14 cellular contexts compared by ENCODE assay signal in the genomic region with DNA sequence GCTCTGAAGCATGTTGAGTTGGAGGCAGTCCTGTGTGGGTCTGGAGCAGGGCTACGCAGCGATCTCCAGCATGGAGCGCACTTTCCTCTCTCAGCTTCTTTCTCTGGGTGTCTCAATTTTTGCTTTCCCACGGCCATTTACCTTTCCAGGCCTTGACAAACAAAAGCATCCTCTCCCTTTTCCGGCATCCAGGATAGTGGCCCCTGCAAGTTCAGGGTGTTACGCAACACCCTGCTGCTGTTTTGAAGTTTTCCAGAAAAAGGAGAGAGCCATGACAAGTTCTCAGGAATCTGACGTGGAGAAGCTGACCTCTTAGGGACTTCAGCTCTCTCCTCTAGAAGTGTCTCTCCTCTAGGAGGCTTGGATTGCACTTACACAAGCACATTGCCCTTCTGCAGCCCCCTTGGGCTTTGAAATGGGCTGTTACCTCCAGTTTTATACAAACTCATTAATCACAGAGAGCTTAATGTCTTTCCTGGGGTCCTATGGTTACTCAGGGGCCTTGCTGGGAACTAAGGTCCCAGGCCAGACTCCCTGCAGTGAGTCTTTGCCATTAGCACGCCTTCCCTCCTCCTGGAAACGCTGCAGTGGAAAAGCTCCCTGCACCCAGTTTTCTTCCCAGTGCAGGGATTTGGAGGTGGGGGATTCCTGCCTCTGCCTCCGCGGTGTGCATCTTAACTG.
"Had no signal": no experiment of that assay in that cellular context is flagged by ENCODE, and none has a peak within 500 bp of the region (broad histone marks: within the 10 kb centered on the region; RNA-seq: fewer than 3 reads in every experiment).

No MANE protein-coding gene starts in this region.

- H3K27ac ChIP-seq: cardiac muscle cell, dorsolateral prefrontal cortex, esophagus muscularis mucosa, spleen had no signal

- FAIRE-seq: astrocyte, endometrium had no signal

- H3K4me3 Mint-ChIP-seq: activated naive CD4-positive, alpha-beta T cell treated with anti-CD3 and anti-CD28 coated beads, Interleukin-2, amount 10 ng/mL, durations not matched to agents 7 days and 5 days; stimulated activated naive CD8-positive, alpha-beta T cell treated with anti-CD3 and anti-CD28 coated beads, Interleukin-15, Interleukin-2, amounts not matched to agents 100 ng/mL and 50 ng/mL, for 24 hours had no signal

- H3K36me3 ChIP-seq: cardiac muscle cell, esophagus muscularis mucosa, spleen had no signal

- H3K9me3 Mint-ChIP-seq: activated naive CD4-positive, alpha-beta T cell treated with anti-CD3 and anti-CD28 coated beads, Interleukin-2, amount 10 ng/mL, durations not matched to agents 7 days and 5 days; stimulated activated naive CD8-positive, alpha-beta T cell treated with anti-CD3 and anti-CD28 coated beads, Interleukin-15, Interleukin-2, amounts not matched to agents 100 ng/mL and 50 ng/mL, for 24 hours had no signal

- H3K27ac Mint-ChIP-seq: activated naive CD4-positive, alpha-beta T cell treated with anti-CD3 and anti-CD28 coated beads, Interleukin-2, amount 10 ng/mL, durations not matched to agents 7 days and 5 days; activated T-helper 2 cell treated with anti-CD3 and anti-CD28 coated beads, Interferon-gamma antibody, Interleukin-2, Interleukin-4, amounts not matched to agents 10 μg/mL and 5 μg/mL and 100 μg/mL, durations not matched to agents 14 hours and 24 hours and 36 hours; stimulated activated naive CD8-positive, alpha-beta T cell treated with anti-CD3 and anti-CD28 coated beads, Interleukin-15, Interleukin-2, amounts not matched to agents 100 ng/mL and 50 ng/mL, for 24 hours had no signal

- H3K4me1 Mint-ChIP-seq: activated naive CD4-positive, alpha-beta T cell treated with anti-CD3 and anti-CD28 coated beads, Interleukin-2, amount 10 ng/mL, durations not matched to agents 7 days and 5 days had no signal

- ATAC-seq: activated CD4-positive, CD25-positive, alpha-beta regulatory T cell treated with anti-CD3 and anti-CD28 coated beads, Interleukin-2, amount 50 U/mL, for 24 hours; sciatic nerve had no signal

- H3K9me3 ChIP-seq: esophagus muscularis mucosa, spleen had no signal

- DNase-seq: activated naive CD4-positive, alpha-beta T cell treated with anti-CD3 and anti-CD28 coated beads, Interleukin-2, amount 10 ng/mL, durations not matched to agents 7 days and 5 days; dorsolateral prefrontal cortex; hippocampal formation; kidney glomerular epithelial cell; mesendoderm; spleen had no signal

- H3K36me3 Mint-ChIP-seq: activated naive CD4-positive, alpha-beta T cell treated with anti-CD3 and anti-CD28 coated beads, Interleukin-2, amount 10 ng/mL, durations not matched to agents 7 days and 5 days had no signal

- H3K4me1 ChIP-seq: esophagus muscularis mucosa, spleen had no signal

- H3K27me3 Mint-ChIP-seq: activated naive CD4-positive, alpha-beta T cell treated with anti-CD3 and anti-CD28 coated beads, Interleukin-2, amount 10 ng/mL, durations not matched to agents 7 days and 5 days had no signal

- H3K27me3 ChIP-seq: cardiac muscle cell had no signal

- H3K4me3 ChIP-seq: cardiac muscle cell, dorsolateral prefrontal cortex, esophagus muscularis mucosa, spleen had no signal
